Comparison of ENCODE assay signal across 9 cellular contexts in genomic region chr7:27115161-27116018, GRCh38. TPM values are rescaled to one million over a fixed set of nuclear protein-coding genes. Genes with fewer than 3 reads are reported as not detected.
DNase-seq lines count a peak whose midpoint lies in the region; ATAC-seq and TF ChIP-seq lines count a peak whose summit lies in the region.
"Had no signal": no experiment of that assay in that cellular context is flagged by ENCODE, and none has a peak within 500 bp of the region (broad histone marks: within the 10 kb centered on the region; RNA-seq: fewer than 3 reads in every experiment).

No MANE protein-coding gene starts in this region.

- peak overlapping the region; percentile 66 for H3K27ac Mint-ChIP-seq in Caco-2 (ENCODE audit: unreplicated experiment)
- H3K27ac Mint-ChIP-seq in CD14-positive monocyte: no peak overlapping the region
- H3K27ac Mint-ChIP-seq: T-helper 2 cell treated with Interferon-gamma antibody and Interleukin-4, amounts not matched to agents 5 μg/mL and 100 μg/mL, for 36 hours had no signal

- H3K9me3 Mint-ChIP-seq in Caco-2 (ENCODE audit: unreplicated experiment): no peaks in the 10 kb centered on the region
- peaks cover 0 to 4% (median 1%) of the 10 kb centered on the region in 7 donors for H3K9me3 Mint-ChIP-seq in CD14-positive monocyte
- H3K9me3 Mint-ChIP-seq: central memory CD8-positive, alpha-beta T cell; T-helper 2 cell treated with Interferon-gamma antibody and Interleukin-4, amounts not matched to agents 5 μg/mL and 100 μg/mL, for 36 hours had no signal

- POLR2A ChIA-PET in Caco-2 (lab: Charles Lee): interaction anchor here (0.5 to 2.7 kb wide), 8 partner anchors 16 to 1990 kb away, joined by 3 to 19 read pairs (median 6); partner anchors contain the start of genes HOXA4 and SKAP2

- H3K4me1 Mint-ChIP-seq in Caco-2 (ENCODE audit: low read depth, unreplicated experiment): peaks cover 41% of the 10 kb centered on the region
- H3K4me1 Mint-ChIP-seq in CD14-positive monocyte: peaks cover 2% of the 10 kb centered on the region
- H3K4me1 Mint-ChIP-seq: central memory CD8-positive, alpha-beta T cell had no signal

- TF ChIP-seq CTCF in Caco-2 (IDR thresholded peaks at IDR 0.05; ENCODE audit: insufficient read depth in 1 of 2, low read depth in 1 of 2, low read length in 1 of 2, severe bottlenecking in 1 of 2, unreplicated experiment in 1 of 2) (no peak), WI38 (IDR thresholded peaks at IDR 0.05; ENCODE audit: low read depth, low read length) (no peak), lung (IDR thresholded peaks at IDR 0.05; ENCODE audit: control extremely low read depth, extremely low read depth) (no peak), CD14-positive monocyte (IDR thresholded peaks at IDR 0.05) (no peak)

- no TSS peak for BruUV-seq in Caco-2 (replicated peaks; lab: Mats Ljungman, UMichigan)

- H3K27me3 Mint-ChIP-seq in Caco-2 (ENCODE audit: insufficient read depth, unreplicated experiment) (no peaks in the 10 kb centered on the region), CD14-positive monocyte (ENCODE audit: low read depth in 3 of 3) (peaks cover 2 to 5% (median 3%) of the 10 kb centered on the region in 3 donors)

- CTCF ChIA-PET in Caco-2 (lab: Charles Lee): interaction anchor here (0.8 to 2.1 kb wide), 5 partner anchors 19 to 272 kb away, joined by 3 to 7 read pairs (median 4); partner anchors contain the start of genes HOXA1 and HOXA5

- H3K9me3 ChIP-seq in Caco-2 (no peaks in the 10 kb centered on the region), lung (ENCODE audit: control insufficient read depth in 2 of 2, insufficient read depth in 1 of 2, low read length in 1 of 2) (no peaks in the 10 kb centered on the region)

- DNase-seq in Caco-2 (peak; percentile 88 to 94), lung (ENCODE audit: low spot score) (no peak), CD14-positive monocyte (ENCODE audit: low spot score) (no peak), superior temporal gyrus (ENCODE audit: extremely low spot score) (no peak), occipital lobe (lab: John Stamatoyannopoulos, UW) (no peak)

- peak overlapping the region; percentile 76 for H3K4me3 Mint-ChIP-seq in Caco-2 (ENCODE audit: unreplicated experiment)
- no peak overlapping the region for H3K4me3 Mint-ChIP-seq in CD14-positive monocyte
- H3K4me3 Mint-ChIP-seq: central memory CD8-positive, alpha-beta T cell; T-helper 2 cell treated with Interferon-gamma antibody and Interleukin-4, amounts not matched to agents 5 μg/mL and 100 μg/mL, for 36 hours had no signal

- 39 to 71% methylated on average over 44 of the region's 44 CpGs for WGBS in lung, 2 donors

- no peaks in the 10 kb centered on the region for H3K36me3 ChIP-seq in Caco-2 (ENCODE audit: control insufficient read depth, insufficient read depth, low read length)
- no peaks in the 10 kb centered on the region for H3K36me3 ChIP-seq in lung (ENCODE audit: control insufficient read depth in 2 of 2, insufficient read depth in 2 of 2, low read length in 2 of 2)
- H3K36me3 ChIP-seq: BLaER1 had no signal

- peak overlapping the region in 1 of 2 donors; percentile 89 for H3K27ac ChIP-seq in lung (ENCODE audit: low read depth in 1 of 2, low read length in 1 of 2)
- H3K27ac ChIP-seq: BLaER1 had no signal

- H3K4me3 ChIP-seq in Caco-2 (ENCODE audit: low read depth, low read length): peak overlapping the region; percentile 55
- H3K4me3 ChIP-seq in WI38 (ENCODE audit: low read depth, low read length): peak overlapping the region; percentile 83
- peak overlapping the region; percentile 67 for H3K4me3 ChIP-seq in lung
- H3K4me3 ChIP-seq: BLaER1 had no signal

- H3K27me3 ChIP-seq in Caco-2 (replicated peaks; ENCODE audit: control insufficient read depth, insufficient read depth, low read length) (no peaks in the 10 kb centered on the region), lung (ENCODE audit: control insufficient read depth, insufficient read depth) (no peaks in the 10 kb centered on the region)
- H3K27me3 ChIP-seq: BLaER1 had no signal

- peak; percentile 15 for ATAC-seq in lung (ENCODE audit: insufficient read depth, low FRiP score)

- peaks cover 58% of the 10 kb centered on the region for H3K4me1 ChIP-seq in Caco-2
- H3K4me1 ChIP-seq in lung (ENCODE audit: control insufficient read depth in 2 of 2, insufficient read depth in 2 of 2, low read length in 2 of 2): peaks cover 0 to 9% of the 10 kb centered on the region in 2 donors
- H3K4me1 ChIP-seq: BLaER1 had no signal

- H3K36me3 Mint-ChIP-seq in Caco-2 (ENCODE audit: insufficient read depth, unreplicated experiment) (peaks cover 36% of the 10 kb centered on the region), CD14-positive monocyte (no peaks in the 10 kb centered on the region)

- intact Hi-C loops in Caco-2 (cut with micrococcal nuclease; ENCODE audit: unreplicated experiment): loop anchor here (1.0 to 2.0 kb wide), 2 partner anchors 8 to 15 kb away; partner anchors contain the start of gene HOXA4
- intact Hi-C loops in CD14-positive monocyte (cut with micrococcal nuclease): no loop called here

RNA-seq across cellular contexts. Expression of gene HOXA2, which starts 12.9 kb away (rescaled TPM):
- 1.5 and 1.8 TPM in 2 replicates for total RNA-seq in Caco-2 (2022)
- 1 to 10 TPM; 1.7 to 3.4 TPM for total RNA-seq in lung
- 1 to 10 TPM in 1 of 2 donors, under 1 TPM in 1; 0.44 to 1.2 TPM for polyA plus RNA-seq in lung
- not detected for polyA plus RNA-seq in CD14-positive monocyte
- total RNA-seq in occipital lobe: not detected

RNA-seq across cellular contexts. Expression of gene HOXA4, which starts 15.2 kb away (rescaled TPM):
- total RNA-seq in Caco-2 (2022) (4.8 and 5.5 TPM in 2 replicates), lung (1 to 10 TPM; 2.7 to 4.4 TPM), occipital lobe (not detected)
- polyA plus RNA-seq in lung (1 to 10 TPM; 3.8 to 6.0 TPM), CD14-positive monocyte (not detected)

RNA-seq across cellular contexts. Expression of gene HOXA1, which starts 19.6 kb away (rescaled TPM):
- total RNA-seq in Caco-2 (2022) (18.5 and 18.8 TPM in 2 replicates), lung (under 1 TPM; 0.31 to 0.37 TPM), occipital lobe (not detected)
- polyA plus RNA-seq in lung (under 1 TPM; 0.06 to 0.33 TPM), CD14-positive monocyte (under 1 TPM in 1 of 2 donors, not detected in 1; 0.11 TPM)

RNA-seq across cellular contexts. Expression of gene HOXA5, which starts 28.1 kb away (rescaled TPM):
- total RNA-seq in Caco-2 (2022) (4.3 and 4.9 TPM in 2 replicates), lung (10 to 100 TPM; 20.9 to 61.9 TPM), occipital lobe (not detected)
- polyA plus RNA-seq in lung (1 to 10 TPM; 9.2 to 9.5 TPM), CD14-positive monocyte (1 to 10 TPM in 1 of 2 donors, under 1 TPM in 1; 0.85 to 1.8 TPM)

RNA-seq across cellular contexts. Expression of gene HOXA6, which starts 32.2 kb away (rescaled TPM):
- total RNA-seq in Caco-2 (2022) (5.6 and 8.1 TPM in 2 replicates), lung (1 to 10 TPM; 4.7 to 7.7 TPM), occipital lobe (not detected)
- polyA plus RNA-seq in lung (under 1 TPM; 0.49 to 0.94 TPM), CD14-positive monocyte (not detected)

Comparison
In these comparisons a context has a peak if more than half of its experiments do, and no peak if none do; other contexts are left out.
1. DNase-seq: peak in Caco-2 (2 of 2); none in lung (single experiment), CD14-positive monocyte (single experiment), superior temporal gyrus (single experiment) and occipital lobe (single experiment).
2. RNA of gene HOXA1, which starts 19.6 kb away (total RNA-seq): 18.5 to 18.8 TPM in Caco-2; 0.31 to 0.37 TPM in lung and not detected in occipital lobe (single experiment); every median in the first group is over 10 times any median in the second.
3. Peak in every context shown above with its lines, with median percentiles within 50 percentile points of each other: H3K4me3 ChIP-seq.